Comparison of ENCODE assay signal across 30 cellular contexts in genomic region chr15:66089049-66089448, GRCh38.
DNase-seq lines count a peak whose midpoint lies in the region; ATAC-seq and TF ChIP-seq lines count a peak whose summit lies in the region.
"Had no signal": no experiment of that assay in that cellular context is flagged by ENCODE, and none has a peak within 500 bp of the region (broad histone marks: within the 10 kb centered on the region; RNA-seq: fewer than 3 reads in every experiment).

No MANE protein-coding gene starts in this region.

- intact Hi-C loops in Right ventricle myocardium inferior (cut with DNase I) (no loop called here), lower lobe of right lung (cut with DNase I) (no loop called here), sigmoid colon (cut with DNase I) (no loop called here)

- POLR2A ChIA-PET in activated CD4-positive, alpha-beta T cell treated with anti-CD3 and anti-CD28 coated beads, Interleukin-2, amount 10 ng/mL, durations not matched to agents 7 days and 5 days (lab: Charles Lee): no interaction called here

- H3K4me3 Mint-ChIP-seq in activated CD4-positive, alpha-beta T cell treated with anti-CD3 and anti-CD28 coated beads, Interleukin-2, amount 10 ng/mL, durations not matched to agents 7 days and 5 days: no peak overlapping the region
- H3K4me3 Mint-ChIP-seq: natural killer cell treated with Interleukin-12 subunit alpha and Interleukin-12 subunit beta and Interleukin-15 and Interleukin-18, amount 100 ng/mL, for 72 hours had no signal

- H3K27ac ChIP-seq in RWPE2 (ENCODE audit: poor library complexity, severe bottlenecking) (no peak overlapping the region), lower lobe of right lung (no peak overlapping the region), sigmoid colon (no peak overlapping the region), WERI-Rb-1 (no peak overlapping the region)
- H3K27ac ChIP-seq: A549, breast epithelium, parathyroid adenoma, SJCRH30, stomach had no signal

- H3K9me3 Mint-ChIP-seq in activated CD4-positive, alpha-beta T cell treated with anti-CD3 and anti-CD28 coated beads, Interleukin-2, amount 10 ng/mL, durations not matched to agents 7 days and 5 days: no peaks in the 10 kb centered on the region
- H3K9me3 Mint-ChIP-seq: natural killer cell treated with Interleukin-12 subunit alpha and Interleukin-12 subunit beta and Interleukin-15 and Interleukin-18, amount 100 ng/mL, for 72 hours had no signal

- no peak overlapping the region for H3K4me3 ChIP-seq in RWPE2 (ENCODE audit: severe bottlenecking)
- H3K4me3 ChIP-seq in lower lobe of right lung: no peak overlapping the region
- H3K4me3 ChIP-seq in sigmoid colon: no peak overlapping the region
- no peak overlapping the region for H3K4me3 ChIP-seq in WERI-Rb-1 (ENCODE audit: low read depth, low read length)
- H3K4me3 ChIP-seq: A549, breast epithelium, SJCRH30, stomach had no signal

- H3K9me3 ChIP-seq in RWPE2 (ENCODE audit: severe bottlenecking): no peaks in the 10 kb centered on the region
- peaks cover 6% of the 10 kb centered on the region for H3K9me3 ChIP-seq in lower lobe of right lung
- no peaks in the 10 kb centered on the region for H3K9me3 ChIP-seq in sigmoid colon
- H3K9me3 ChIP-seq in WERI-Rb-1 (ENCODE audit: severe bottlenecking): no peaks in the 10 kb centered on the region
- H3K9me3 ChIP-seq: A549, BE2C, SJCRH30 had no signal

- H3K36me3 Mint-ChIP-seq in activated CD4-positive, alpha-beta T cell treated with anti-CD3 and anti-CD28 coated beads, Interleukin-2, amount 10 ng/mL, durations not matched to agents 7 days and 5 days (ENCODE audit: low read depth): no peaks in the 10 kb centered on the region

- 77 to 83% methylated on average over 7 of the region's 7 CpGs for WGBS in sigmoid colon, 2 donors

- ATAC-seq in RWPE2 (ENCODE audit: low read depth) (no peak), Right ventricle myocardium inferior (peak; percentile 99), lower lobe of right lung (peak; percentile 32 to 41), HG03521 (IDR thresholded peaks at IDR 0.05; ENCODE audit: unreplicated experiment) (no peak)
- ATAC-seq: A549; natural killer cell treated with Interleukin-12 subunit alpha and Interleukin-12 subunit beta and Interleukin-15 and Interleukin-18, amount 100 ng/mL, for 72 hours had no signal

- TF ChIP-seq CTCF in RWPE2 (IDR thresholded peaks at IDR 0.05; ENCODE audit: poor library complexity, severe bottlenecking) (no peak), lower lobe of right lung (IDR thresholded peaks at IDR 0.05) (no peak), sigmoid colon (IDR thresholded peaks at IDR 0.05) (no peak), WERI-Rb-1 (IDR thresholded peaks at IDR 0.05; ENCODE audit: low read depth, low read length) (no peak)

- peak; percentile 25 for DNase-seq in RWPE2 (ENCODE audit: low spot score)
- no peak for DNase-seq in Right ventricle myocardium inferior (ENCODE audit: missing footprints)
- DNase-seq in lower lobe of right lung: no peak
- peak; percentile 50 for DNase-seq in sigmoid colon
- no peak for DNase-seq in WERI-Rb-1
- DNase-seq in iPS-NIHi7 (ENCODE audit: extremely low spot score): no peak
- no peak for DNase-seq in activated CD4-positive, alpha-beta T cell treated with anti-CD3 and anti-CD28 coated beads, Interleukin-2, amount 10 ng/mL, durations not matched to agents 7 days and 5 days
- DNase-seq: activated CD4-positive, CD25-positive, alpha-beta regulatory T cell treated with anti-CD3 and anti-CD28 coated beads, Interleukin-2, amount 50 U/mL, for 72 hours; activated CD8-positive, alpha-beta memory T cell treated with anti-CD3 and anti-CD28 coated beads for 24 hours; activated T-cell treated with anti-CD3 and anti-CD28 coated beads, Interleukin-2, amount 50 U/mL, for 1 hour; BE2C; DMS53; GDM1; H7; midbrain; NCI-H1048; NCI-H187; NCI-H2171 treated with DMSO at 0.1 percent for 48 hours; NCI-H524 treated with DMSO at 0.1 percent for 48 hours; NK-92 treated with Interleukin-12 subunit alpha and Interleukin-12 subunit beta, amount 100 ng/mL, for 24 hours; stimulated activated CD8-positive, alpha-beta memory T cell treated with anti-CD3 and anti-CD28 coated beads, Interleukin-4, amount 100 ng/mL, for 48 hours; stomach; T-helper 1 cell; trophoblast cell had no signal

- H3K36me3 ChIP-seq in RWPE2 (ENCODE audit: low read depth): no peaks in the 10 kb centered on the region
- no peaks in the 10 kb centered on the region for H3K36me3 ChIP-seq in lower lobe of right lung
- H3K36me3 ChIP-seq in sigmoid colon: no peaks in the 10 kb centered on the region
- H3K36me3 ChIP-seq in WERI-Rb-1: no peaks in the 10 kb centered on the region
- H3K36me3 ChIP-seq: BE2C, breast epithelium, SJCRH30, stomach had no signal

- no peaks in the 10 kb centered on the region for H3K4me1 Mint-ChIP-seq in activated CD4-positive, alpha-beta T cell treated with anti-CD3 and anti-CD28 coated beads, Interleukin-2, amount 10 ng/mL, durations not matched to agents 7 days and 5 days

- no peaks in the 10 kb centered on the region for H3K27me3 ChIP-seq in RWPE2 (ENCODE audit: insufficient read depth, poor library complexity, severe bottlenecking)
- no peaks in the 10 kb centered on the region for H3K27me3 ChIP-seq in lower lobe of right lung (ENCODE audit: low read depth)
- H3K27me3 ChIP-seq in sigmoid colon: no peaks in the 10 kb centered on the region
- H3K27me3 ChIP-seq in WERI-Rb-1 (ENCODE audit: insufficient read depth, low read depth, severe bottlenecking): no peaks in the 10 kb centered on the region
- H3K27me3 ChIP-seq: BE2C, breast epithelium, SJCRH30, stomach had no signal

- CTCF ChIA-PET in activated CD4-positive, alpha-beta T cell treated with anti-CD3 and anti-CD28 coated beads, Interleukin-2, amount 10 ng/mL, durations not matched to agents 7 days and 5 days (lab: Charles Lee): interaction anchor here (0.6 kb wide), 1 partner anchor 197 kb away, joined by 3 read pairs; no protein-coding TSS in a partner anchor

- H3K27ac Mint-ChIP-seq in activated CD4-positive, alpha-beta T cell treated with anti-CD3 and anti-CD28 coated beads, Interleukin-2, amount 10 ng/mL, durations not matched to agents 7 days and 5 days: no peak overlapping the region
- H3K27ac Mint-ChIP-seq: natural killer cell treated with Interleukin-12 subunit alpha and Interleukin-12 subunit beta and Interleukin-15 and Interleukin-18, amount 100 ng/mL, for 72 hours had no signal

- no peak for TF ChIP-seq EP300 in sigmoid colon (IDR thresholded peaks at IDR 0.05)

- H3K4me1 ChIP-seq in RWPE2 (ENCODE audit: insufficient read depth, poor library complexity, severe bottlenecking) (no peaks in the 10 kb centered on the region), lower lobe of right lung (no peaks in the 10 kb centered on the region), sigmoid colon (peaks cover 0 to 15% (median 9%) of the 10 kb centered on the region in 4 donors)
- H3K4me1 ChIP-seq: A549, breast epithelium, parathyroid adenoma, SJCRH30, stomach had no signal

- H3K27me3 Mint-ChIP-seq in activated CD4-positive, alpha-beta T cell treated with anti-CD3 and anti-CD28 coated beads, Interleukin-2, amount 10 ng/mL, durations not matched to agents 7 days and 5 days: peaks cover 29% of the 10 kb centered on the region

- no peak for TF ChIP-seq POLR2A in sigmoid colon (IDR thresholded peaks at IDR 0.05)

Comparison
In these comparisons a context has a peak if more than half of its experiments do, and no peak if none do; other contexts are left out.
1. ATAC-seq: peak in Right ventricle myocardium inferior (single experiment) and lower lobe of right lung (2 of 2); none in RWPE2 (single experiment) and HG03521 (single experiment).
2. DNase-seq: peak in RWPE2 (single experiment) and sigmoid colon (single experiment); none in Right ventricle myocardium inferior (single experiment), lower lobe of right lung (single experiment), WERI-Rb-1 (single experiment), iPS-NIHi7 (single experiment) and activated CD4-positive, alpha-beta T cell treated with anti-CD3 and anti-CD28 coated beads, Interleukin-2, amount 10 ng/mL, durations not matched to agents 7 days and 5 days (single experiment).